ENCODE assay signal across 8 cellular contexts in genomic region chr2:54838585-54839035, GRCh38.
DNase-seq lines count a peak whose midpoint lies in the region; ATAC-seq and TF ChIP-seq lines count a peak whose summit lies in the region.

No MANE protein-coding gene starts in this region.

- in situ Hi-C loops in ACHN (cut with HindIII; ENCODE audit: low pct_ligation_motif_present, low pct_unique_long_range_greater_than_20kb, low sequenced_read_pairs) (no loop called here), GM13977 (cut with MboI; ENCODE audit: low pct_unique_long_range_greater_than_20kb, low sequenced_read_pairs, unreplicated experiment) (loop anchor here (25.0 kb wide), 1 partner anchor 326 kb away; no protein-coding TSS in a partner anchor)

- intact Hi-C loops in activated CD8-positive, alpha-beta T cell treated with anti-CD3 and anti-CD28 coated beads for 36 hours (cut with micrococcal nuclease), result loop anchor here (5.0 kb wide), 2 partner anchors 116 to 316 kb away; partner anchors contain the start of gene EML6

- H3K9me3 Mint-ChIP-seq in activated CD8-positive, alpha-beta T cell treated with anti-CD3 and anti-CD28 coated beads for 36 hours, result no peaks in the 10 kb centered on the region
- no peaks in the 10 kb centered on the region for H3K9me3 Mint-ChIP-seq in mesothelial cell of epicardium

- peak; percentile 82 for TF ChIP-seq CTCF in GM13977 (IDR thresholded peaks at IDR 0.05; ENCODE audit: extremely low read depth, insufficient read depth, missing control alignments)
- TF ChIP-seq CTCF in activated CD8-positive, alpha-beta T cell treated with anti-CD3 and anti-CD28 coated beads for 36 hours (IDR thresholded peaks at IDR 0.05), result peak; percentile 96
- TF ChIP-seq CTCF in mesothelial cell of epicardium (IDR thresholded peaks at IDR 0.05; ENCODE audit: unreplicated experiment), result peak; percentile 67

- POLR2A ChIA-PET in activated CD8-positive, alpha-beta T cell treated with anti-CD3 and anti-CD28 coated beads for 36 hours (lab: Charles Lee), result no interaction called here

- no peaks in the 10 kb centered on the region for H3K36me3 Mint-ChIP-seq in activated CD8-positive, alpha-beta T cell treated with anti-CD3 and anti-CD28 coated beads for 36 hours (ENCODE audit: low read depth)
- no peaks in the 10 kb centered on the region for H3K36me3 Mint-ChIP-seq in mesothelial cell of epicardium

- peak; percentile 65 for DNase-seq in ACHN
- DNase-seq in GM13977 (ENCODE audit: low spot score), result peak; percentile 57
- peak; percentile 31 to 70 for DNase-seq in NCI-H526 (lab: John Stamatoyannopoulos, UW)
- DNase-seq in activated CD8-positive, alpha-beta T cell treated with anti-CD3 and anti-CD28 coated beads for 36 hours, result peak; percentile 77
- DNase-seq in effector CD8-positive, alpha-beta T cell (lab: John Stamatoyannopoulos, UW), result peak; percentile 30
- DNase-seq in mesothelial cell of epicardium (ENCODE audit: low spot score in 2 of 2, unreplicated experiment in 2 of 2), result peak; percentile 34 to 73
- DNase-seq in stimulated activated CD8-positive, alpha-beta memory T cell treated with anti-CD3 and anti-CD28 coated beads, Interleukin-4, amount 100 ng/mL, for 24 hours (ENCODE audit: low read depth), result peak; percentile 28

- H3K27me3 Mint-ChIP-seq in activated CD8-positive, alpha-beta T cell treated with anti-CD3 and anti-CD28 coated beads for 36 hours, result no peaks in the 10 kb centered on the region
- H3K27me3 Mint-ChIP-seq in mesothelial cell of epicardium (ENCODE audit: low read depth), result peaks cover 2% of the 10 kb centered on the region

- CTCF ChIA-PET in activated CD8-positive, alpha-beta T cell treated with anti-CD3 and anti-CD28 coated beads for 36 hours (lab: Charles Lee), result interaction anchor here (0.7 to 3.5 kb wide), 53 partner anchors 9 to 731 kb away, joined by 3 to 39 read pairs (median 4); partner anchors contain the start of gene EML6

- ATAC-seq in HG03159 (IDR thresholded peaks at IDR 0.05; ENCODE audit: unreplicated experiment), result peak; percentile 83
- ATAC-seq in activated CD8-positive, alpha-beta T cell treated with anti-CD3 and anti-CD28 coated beads for 36 hours, result peak; percentile 92

- no peak overlapping the region for H3K27ac Mint-ChIP-seq in activated CD8-positive, alpha-beta T cell treated with anti-CD3 and anti-CD28 coated beads for 36 hours
- H3K27ac Mint-ChIP-seq in mesothelial cell of epicardium, result no peak overlapping the region

- H3K4me1 Mint-ChIP-seq in activated CD8-positive, alpha-beta T cell treated with anti-CD3 and anti-CD28 coated beads for 36 hours (ENCODE audit: low read depth), result no peaks in the 10 kb centered on the region
- H3K4me1 Mint-ChIP-seq in mesothelial cell of epicardium, result no peaks in the 10 kb centered on the region

- H3K4me3 Mint-ChIP-seq in activated CD8-positive, alpha-beta T cell treated with anti-CD3 and anti-CD28 coated beads for 36 hours, result no peak overlapping the region
- H3K4me3 Mint-ChIP-seq in mesothelial cell of epicardium, result no peak overlapping the region

Comparison
In these comparisons a context has a peak if more than half of its experiments do, and no peak if none do; other contexts are left out.
1. Peak in every context shown above with its lines: DNase-seq and ATAC-seq.